12 cellular contexts compared by ENCODE assay signal in the genomic region with DNA sequence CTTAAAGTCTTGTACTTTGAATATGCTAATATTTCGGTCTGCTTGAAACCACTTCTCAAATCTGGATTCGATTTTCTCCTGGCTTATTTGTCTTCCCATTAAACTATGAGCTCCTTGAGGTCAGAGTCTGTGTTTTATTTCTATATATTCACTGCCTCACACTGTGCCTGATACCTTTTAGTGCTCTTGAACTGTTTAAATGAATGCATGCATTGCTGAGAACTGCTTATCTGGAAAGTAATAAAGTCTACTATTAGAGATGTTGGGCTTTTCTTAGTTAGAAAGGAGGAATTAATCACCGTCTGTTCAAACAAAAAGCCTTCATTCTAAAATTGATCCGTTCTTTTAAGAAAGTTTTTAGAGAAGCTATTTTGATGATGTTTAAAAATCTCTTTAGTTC.
"Had no signal": no experiment of that assay in that cellular context is flagged by ENCODE, and none has a peak within 500 bp of the region (broad histone marks: within the 10 kb centered on the region; RNA-seq: fewer than 3 reads in every experiment).

No MANE protein-coding gene starts in this region.

- H3K9me3 Mint-ChIP-seq: activated T-cell treated with anti-CD3 and anti-CD28 coated beads, Interleukin-2, amount 50 U/mL, for 4 hours; dendritic cell treated with granulocyte-macrophage colony-stimulating factor and Interleukin-4, amounts not matched to agents 40 ng/mL and 50 ng/mL, for 4 days; neural progenitor cell had no signal

- ATAC-seq: activated T-cell treated with anti-CD3 and anti-CD28 coated beads, Interleukin-2, amount 50 U/mL, for 4 hours; left ventricle myocardium superior had no signal

- H3K36me3 ChIP-seq: brain microvascular endothelial cell, neural progenitor cell, ovary, tibial nerve had no signal

- H3K9ac ChIP-seq: neural progenitor cell had no signal

- H3K27ac ChIP-seq: brain microvascular endothelial cell, neural progenitor cell, ovary, tibial nerve had no signal

- H3K27me3 Mint-ChIP-seq: dendritic cell treated with granulocyte-macrophage colony-stimulating factor and Interleukin-4, amounts not matched to agents 40 ng/mL and 50 ng/mL, for 4 days had no signal

- H3K27ac Mint-ChIP-seq: neural progenitor cell had no signal

- H3K27me3 ChIP-seq: brain microvascular endothelial cell, neural progenitor cell, ovary, tibial nerve had no signal

- H3K4me3 ChIP-seq: neural progenitor cell, ovary, tibial nerve had no signal

- DNase-seq: activated CD4-positive, alpha-beta T cell treated with anti-CD3 and anti-CD28 coated beads for 1 hour; activated T-cell treated with anti-CD3 and anti-CD28 coated beads, Interleukin-2, amount 50 U/mL, for 4 hours; brain microvascular endothelial cell; cerebellar nuclear complex; left ventricle myocardium superior; mesendoderm; ovary; stimulated activated CD4-positive, alpha-beta T cell treated with anti-CD3 and anti-CD28 coated beads, Interleukin-4, amount 100 ng/mL, for 24 hours; SW 1271 had no signal

- H3K4me3 Mint-ChIP-seq: activated T-cell treated with anti-CD3 and anti-CD28 coated beads, Interleukin-2, amount 50 U/mL, for 4 hours; dendritic cell treated with granulocyte-macrophage colony-stimulating factor and Interleukin-4, amounts not matched to agents 40 ng/mL and 50 ng/mL, for 4 days; neural progenitor cell had no signal

- H3K36me3 Mint-ChIP-seq: neural progenitor cell had no signal

- H3K9me3 ChIP-seq: ovary, tibial nerve had no signal
